ENCODE assay signal across 8 cellular contexts in genomic region chr11:3642071-3642951, GRCh38. TPM values are rescaled to one million over a fixed set of nuclear protein-coding genes. Genes with fewer than 3 reads are reported as not detected.
A peak's percentile ranks its signal among the peaks of the same experiment; 100 is the strongest.
DNase-seq lines count a peak whose midpoint lies in the region; ATAC-seq and TF ChIP-seq lines count a peak whose summit lies in the region.

No MANE protein-coding gene starts in this region.

- H3K27ac ChIP-seq in colonic mucosa = no peak overlapping the region

- H3K36me3 ChIP-seq in colonic mucosa = no peaks in the 10 kb centered on the region

- in situ Hi-C loops in GM13977 (cut with MboI; ENCODE audit: low pct_unique_long_range_greater_than_20kb, low sequenced_read_pairs, unreplicated experiment) = no loop called here

- peak overlapping the region; percentile 41 for H3K4me3 ChIP-seq in colonic mucosa

- TF ChIP-seq POLR2A in GM18505 (IDR thresholded peaks at IDR 0.05; ENCODE audit: borderline replicate concordance, extremely low read depth, insufficient read depth, insufficient read length) = no peak

- intact Hi-C loops in colonic mucosa (cut with DNase I) = no loop called here

- H3K4me1 ChIP-seq in colonic mucosa = no peaks in the 10 kb centered on the region

- peaks cover 16% of the 10 kb centered on the region for H3K27me3 ChIP-seq in colonic mucosa

- TF ChIP-seq CTCF in GM13977 (IDR thresholded peaks at IDR 0.05; ENCODE audit: extremely low read depth, insufficient read depth, missing control alignments) (no peak), colonic mucosa (IDR thresholded peaks at IDR 0.05) (no peak)

- peak overlapping the region in 1 of 2 donors; percentile 34 for H3K9ac ChIP-seq in colonic mucosa (ENCODE audit: low read depth in 2 of 2, low read length in 2 of 2)

- DNase-seq in GM13977 (ENCODE audit: low spot score) = peak; percentile 84
- peak; percentile 88 for DNase-seq in NCI-H146 (lab: John Stamatoyannopoulos, UW)
- peak; percentile 75 to 82 for DNase-seq in activated CD4-positive, alpha-beta T cell treated with anti-CD3 and anti-CD28 coated beads for 4 hours
- peak; percentile 74 for DNase-seq in colonic mucosa
- DNase-seq in kidney tubule cell (ENCODE audit: low spot score) = peak; percentile 75
- peak; percentile 38 to 47 for DNase-seq in stimulated activated CD4-positive, alpha-beta T cell treated with anti-CD3 and anti-CD28 coated beads, Interleukin-1b, Interleukin-23, amount 100 ng/mL, for 1 hour (ENCODE audit: low read depth in 2 of 2)
- DNase-seq in NK-92 treated with Interleukin-12 subunit alpha and Interleukin-12 subunit beta, amount 100 ng/mL, for 24 hours (lab: John Stamatoyannopoulos, UW) = no peak

- no peaks in the 10 kb centered on the region for H3K9me3 ChIP-seq in colonic mucosa

- no peak for ATAC-seq in GM18505 (IDR thresholded peaks at IDR 0.05; ENCODE audit: unreplicated experiment)

RNA-seq across cellular contexts. Expression of gene ART5, which starts 0.5 kb away (rescaled TPM):
- not detected for total RNA-seq in colonic mucosa

RNA-seq across cellular contexts. Expression of gene ART1, which starts 2.6 kb away (rescaled TPM):
- total RNA-seq in colonic mucosa = not detected

RNA-seq across cellular contexts. Expression of gene CHRNA10, which starts 28.9 kb away (rescaled TPM):
- total RNA-seq in colonic mucosa = 1 to 10 TPM; 1.4 to 2.4 TPM
